In the genomic region with DNA sequence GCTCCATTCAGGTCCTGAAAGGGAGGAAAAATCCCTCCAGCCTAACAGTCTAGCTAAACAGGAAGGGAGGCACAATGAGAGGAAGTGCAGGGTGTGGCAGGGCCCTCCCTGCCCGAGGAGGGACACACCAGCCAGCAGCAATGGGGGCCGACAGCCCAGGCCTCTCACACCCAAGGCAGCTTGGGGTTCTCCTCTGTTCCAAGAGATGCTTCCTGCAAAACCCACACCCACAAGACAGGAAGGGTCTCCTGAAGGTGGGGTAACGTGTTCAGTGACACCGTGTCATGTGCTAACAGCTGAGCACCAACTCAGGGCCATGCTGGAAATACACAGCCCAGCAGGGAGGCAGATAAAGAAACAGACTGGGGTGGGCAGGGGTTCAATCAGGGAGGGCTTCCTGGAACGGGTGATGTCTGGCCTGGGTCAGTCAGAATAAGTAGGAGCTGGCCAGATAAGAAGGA, we compare ENCODE assay signal across 9 cellular contexts. TPM values are rescaled to one million over a fixed set of nuclear protein-coding genes. Genes with fewer than 3 reads are reported as not detected.
DNase-seq lines count a peak whose midpoint lies in the region; ATAC-seq and TF ChIP-seq lines count a peak whose summit lies in the region.
"Had no signal": no experiment of that assay in that cellular context is flagged by ENCODE, and none has a peak within 500 bp of the region (broad histone marks: within the 10 kb centered on the region; RNA-seq: fewer than 3 reads in every experiment).

No MANE protein-coding gene starts in this region.

- H3K36me3 Mint-ChIP-seq in naive B cell = peaks cover 0 to 9% of the 10 kb centered on the region in 2 donors

- peak overlapping the region; percentile 69 to 96 (median 89) for H3K27ac Mint-ChIP-seq in naive B cell

- no peaks in the 10 kb centered on the region; the same call in 1 of the 2 replicates for H3K36me3 ChIP-seq in ACC112 (ENCODE audit: insufficient read depth, low read length)

- H3K27me3 Mint-ChIP-seq in naive B cell = no peaks in the 10 kb centered on the region

- no peaks in the 10 kb centered on the region for H3K9me3 Mint-ChIP-seq in naive B cell

- DNase-seq in ecto neural progenitor cell (ENCODE audit: low spot score) = peak; percentile 41
- DNase-seq in naive B cell = no peak
- DNase-seq in OCI-M2 (lab: John Stamatoyannopoulos, UW; ENCODE audit: unreplicated experiment) = no peak
- DNase-seq in NCI-H2029 treated with DMSO at 0.1 percent for 48 hours (lab: John Stamatoyannopoulos, UW) = no peak
- no peak for DNase-seq in NCI-H146 (lab: John Stamatoyannopoulos, UW)
- DNase-seq in NCI-H446 (lab: John Stamatoyannopoulos, UW) = no peak

- no peak overlapping the region for H3K4me3 ChIP-seq in ACC112 (ENCODE audit: low read depth, low read length)
- H3K4me3 ChIP-seq: SK-N-MC had no signal

- peak; percentile 46 to 48 for ATAC-seq in naive B cell (ENCODE audit: low read depth in 2 of 2)

- H2AFZ ChIP-seq in ACC112 (ENCODE audit: low read length, unreplicated experiment) = no peak overlapping the region

- peaks cover 2% of the 10 kb centered on the region for H3K79me2 ChIP-seq in ACC112 (ENCODE audit: control insufficient read depth, insufficient read depth, low read length, unreplicated experiment)

- H3K27ac ChIP-seq in ACC112 (ENCODE audit: low read depth, low read length) = peak overlapping the region; percentile 57
- H3K27ac ChIP-seq: SK-N-MC had no signal

- H3K27me3 ChIP-seq in ACC112 (ENCODE audit: insufficient read depth, low read length) = no peaks in the 10 kb centered on the region

- peaks cover 25 to 44% (median 43%) of the 10 kb centered on the region in 3 donors for H3K4me1 Mint-ChIP-seq in naive B cell

- peak overlapping the region; percentile 42 to 87 (median 72) for H3K4me3 Mint-ChIP-seq in naive B cell

- peaks cover 20% of the 10 kb centered on the region for H3K4me1 ChIP-seq in ACC112 (ENCODE audit: control insufficient read depth, insufficient read depth, low read length, unreplicated experiment)

TF ChIP-seq in PFSK-1, 5 proteins besides CTCF, POLR2A, EP300 and RAD21:
- TF ChIP-seq SIN3A (IDR thresholded peaks at IDR 0.05; ENCODE audit: borderline replicate concordance, insufficient read depth, low read length) (no peak), TAF1 (IDR thresholded peaks at IDR 0.05; ENCODE audit: borderline replicate concordance, insufficient read depth, low read length) (no peak), FOXP2 (optimal IDR thresholded peaks at IDR 0.05; ENCODE audit: borderline replicate concordance, extremely low read depth, extremely low read length, insufficient read depth) (peak; percentile 22)

RNA-seq across cellular contexts. Expression of gene ECE1, which starts 10.2 kb away (rescaled TPM):
- 151 TPM for polyA plus RNA-seq in PFSK-1 (2012; ENCODE audit: insufficient read length, low read depth)
- 10 to 100 TPM in 5 of 6 donors, 1 to 10 TPM in 1; 6.9 to 44.5 (median 20.8) TPM for polyA plus RNA-seq in naive B cell (ENCODE audit: low read depth in 6 of 6)
